22 cellular contexts compared by ENCODE assay signal in genomic region chr7:90961037-90961725, GRCh38.
DNase-seq lines count a peak whose midpoint lies in the region; ATAC-seq and TF ChIP-seq lines count a peak whose summit lies in the region.
"Had no signal": no experiment of that assay in that cellular context is flagged by ENCODE, and none has a peak within 500 bp of the region (broad histone marks: within the 10 kb centered on the region; RNA-seq: fewer than 3 reads in every experiment).

No MANE protein-coding gene starts in this region.

- no peak for TF ChIP-seq EP300 in sigmoid colon (IDR thresholded peaks at IDR 0.05)

- CTCF ChIA-PET in PC-9 (lab: Charles Lee): no interaction called here

- 91% methylated on average over 1 of the region's 1 CpG for WGBS in sigmoid colon, 2 donors

- no peaks in the 10 kb centered on the region for H3K9me3 ChIP-seq in OCI-LY3 (ENCODE audit: insufficient read depth, low read length)
- H3K9me3 ChIP-seq in sigmoid colon: no peaks in the 10 kb centered on the region
- H3K9me3 ChIP-seq in PC-9 (ENCODE audit: insufficient read depth, low read depth): no peaks in the 10 kb centered on the region
- H3K9me3 ChIP-seq: body of pancreas, prostate gland had no signal

- no peaks in the 10 kb centered on the region for H3K9me2 ChIP-seq in PC-9 (ENCODE audit: insufficient read depth)

- no peaks in the 10 kb centered on the region for H3K27me3 ChIP-seq in OCI-LY3 (ENCODE audit: low read depth, low read length)
- H3K27me3 ChIP-seq in sigmoid colon: no peaks in the 10 kb centered on the region
- H3K27me3 ChIP-seq in PC-9 (ENCODE audit: insufficient read depth, low read depth): no peaks in the 10 kb centered on the region
- H3K27me3 ChIP-seq: body of pancreas had no signal

- H3K4me1 ChIP-seq in OCI-LY3 (ENCODE audit: low read length) (peaks cover 50% of the 10 kb centered on the region), sigmoid colon (peaks cover 0 to 16% (median 10%) of the 10 kb centered on the region in 4 donors), PC-9 (replicated peaks; ENCODE audit: insufficient read depth) (no peaks in the 10 kb centered on the region)
- H3K4me1 ChIP-seq: body of pancreas, prostate gland had no signal

- H3K4me3 ChIP-seq in OCI-LY3 (ENCODE audit: low read length) (no peak overlapping the region), fibroblast of mammary gland (ENCODE audit: control insufficient read depth, low read depth, low read length) (no peak overlapping the region), sigmoid colon (no peak overlapping the region), PC-9 (no peak overlapping the region)
- H3K4me3 ChIP-seq: body of pancreas, prostate gland, smooth muscle cell had no signal

- no TSS peak for BruUV-seq in PC-9 (replicated peaks; lab: Mats Ljungman, UMichigan)

- H3K9ac ChIP-seq in OCI-LY3 (ENCODE audit: low read length): no peak overlapping the region

- H2AFZ ChIP-seq in OCI-LY3 (ENCODE audit: low read depth, low read length): no peak overlapping the region
- H2AFZ ChIP-seq in PC-9: no peak overlapping the region

- H3K27ac ChIP-seq in OCI-LY3 (ENCODE audit: low read length): no peak overlapping the region
- no peak overlapping the region for H3K27ac ChIP-seq in sigmoid colon
- no peak overlapping the region for H3K27ac ChIP-seq in PC-9
- H3K27ac ChIP-seq: body of pancreas, prostate gland had no signal

- POLR2A ChIA-PET in PC-9 (lab: Charles Lee; ENCODE audit: unreplicated experiment): no interaction called here

- intact Hi-C loops in sigmoid colon (cut with DNase I) (no loop called here), PC-9 (cut with micrococcal nuclease; ENCODE audit: unreplicated experiment) (no loop called here)

- TF ChIP-seq CTCF in OCI-LY3 (IDR thresholded peaks at IDR 0.05; ENCODE audit: low read depth, low read length) (no peak), fibroblast of mammary gland (conservative IDR thresholded peaks at IDR 0.05; ENCODE audit: control insufficient read depth, insufficient read depth, low read depth, low read length) (no peak), sigmoid colon (IDR thresholded peaks at IDR 0.05) (no peak), PC-9 (conservative IDR thresholded peaks at IDR 0.05) (no peak)

- H3K4me2 ChIP-seq in OCI-LY3 (ENCODE audit: low read length): peak overlapping the region; percentile 14; the same call in 1 of the 2 replicates
- H3K4me2 ChIP-seq in PC-9: no peak overlapping the region
- H3K4me2 ChIP-seq: smooth muscle cell had no signal

- H4K20me1 ChIP-seq in OCI-LY3 (ENCODE audit: insufficient read depth, low read length) (no peaks in the 10 kb centered on the region), PC-9 (ENCODE audit: insufficient read depth) (no peaks in the 10 kb centered on the region)

- no peak for TF ChIP-seq POLR2A in sigmoid colon (IDR thresholded peaks at IDR 0.05)

- no peaks in the 10 kb centered on the region for H3K36me3 ChIP-seq in OCI-LY3 (replicated peaks; ENCODE audit: low read depth, low read length)
- H3K36me3 ChIP-seq in sigmoid colon: no peaks in the 10 kb centered on the region
- H3K36me3 ChIP-seq in PC-9 (ENCODE audit: low read depth): no peaks in the 10 kb centered on the region
- H3K36me3 ChIP-seq: prostate gland had no signal

- DNase-seq in fibroblast of mammary gland (ENCODE audit: low read depth) (peak; percentile 61), H4 (ENCODE audit: low spot score) (no peak), sigmoid colon (no peak), PC-9 (no peak)
- DNase-seq: activated effector memory CD4-positive, alpha-beta T cell treated with anti-CD3 and anti-CD28 coated beads, Interleukin-2, amount 50 U/mL, for 16 hours; activated naive CD8-positive, alpha-beta T cell treated with anti-CD3 and anti-CD28 coated beads, Interleukin-2, amount 50 U/mL, for 24 hours; body of pancreas; DMS 273 treated with DMSO at 0.1 percent for 48 hours; effector CD8-positive, alpha-beta T cell; GOT3; NCI-H2081; NCI-H446 treated with DMSO at 0.1 percent for 48 hours; stimulated activated CD4-positive, alpha-beta T cell treated with anti-CD3 and anti-CD28 coated beads, Interleukin-2, amount 100 ng/mL, for 48 hours; stimulated activated naive CD4-positive, alpha-beta T cell had no signal

- no peaks in the 10 kb centered on the region for H3F3A ChIP-seq in PC-9 (ENCODE audit: insufficient read depth, low read depth)

- H3K79me2 ChIP-seq in OCI-LY3 (ENCODE audit: low read length): no peaks in the 10 kb centered on the region
- H3K79me2 ChIP-seq in PC-9 (ENCODE audit: low read depth): no peaks in the 10 kb centered on the region

- peak; percentile 51 for ATAC-seq in GM18870 (IDR thresholded peaks at IDR 0.05; ENCODE audit: unreplicated experiment)
- ATAC-seq in HG02759 (IDR thresholded peaks at IDR 0.05; ENCODE audit: unreplicated experiment): peak; percentile 44
- ATAC-seq in GM21381 (IDR thresholded peaks at IDR 0.05; ENCODE audit: unreplicated experiment): no peak
- ATAC-seq: activated naive CD8-positive, alpha-beta T cell treated with anti-CD3 and anti-CD28 coated beads, Interleukin-2, amount 50 U/mL, for 24 hours; body of pancreas; esophagus mucosa; Panc1 had no signal
